Comparison of ENCODE assay signal across 17 cellular contexts in the genomic region with DNA sequence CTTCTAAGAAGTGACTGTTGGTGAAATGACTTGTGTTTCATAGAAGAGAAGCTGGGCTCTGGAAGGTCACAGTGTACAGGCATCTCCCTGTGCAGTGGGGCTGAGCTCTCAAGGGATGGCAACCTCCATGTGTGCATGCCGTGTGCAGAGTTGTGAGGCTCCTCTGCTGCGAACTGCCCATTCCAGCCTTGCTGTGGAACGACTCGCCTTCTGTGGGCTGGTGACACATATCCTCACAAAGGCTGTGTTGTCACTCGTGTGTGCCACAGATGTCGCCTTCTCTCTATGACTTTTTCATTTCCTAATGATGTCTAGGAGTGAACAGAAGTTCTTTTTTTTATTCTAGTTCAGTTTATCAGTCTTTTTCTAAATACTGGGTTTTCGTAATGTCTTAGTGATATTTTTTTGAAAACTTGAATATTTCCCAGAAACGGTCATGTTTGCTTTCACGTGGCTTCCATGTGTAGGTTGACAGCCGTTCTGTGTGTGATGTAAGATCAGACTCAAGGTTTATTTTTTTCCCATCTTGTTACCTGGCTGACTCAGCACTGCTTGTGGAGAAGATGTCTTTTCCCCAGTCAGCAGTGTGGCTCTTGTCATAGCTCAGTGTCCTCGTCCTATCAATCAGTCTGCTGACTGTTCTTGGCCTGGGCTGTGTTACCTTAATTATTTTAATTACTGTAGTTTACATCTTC. TPM values are rescaled to one million over a fixed set of nuclear protein-coding genes. Genes with fewer than 3 reads are reported as not detected.
DNase-seq lines count a peak whose midpoint lies in the region; ATAC-seq lines count a peak whose summit lies in the region.
"Had no signal": no experiment of that assay in that cellular context is flagged by ENCODE, and none has a peak within 500 bp of the region (broad histone marks: within the 10 kb centered on the region; RNA-seq: fewer than 3 reads in every experiment).

No MANE protein-coding gene starts in this region.

- H3K4me2 ChIP-seq in GM23248 (ENCODE audit: unreplicated experiment): no peak overlapping the region

- H3K27ac Mint-ChIP-seq in activated naive CD4-positive, alpha-beta T cell treated with anti-CD3 and anti-CD28 coated beads, Interleukin-2, amount 50 U/mL, for 72 hours: peak overlapping the region; percentile 54 to 60
- H3K27ac Mint-ChIP-seq: activated CD8-positive, alpha-beta memory T cell treated with anti-CD3 and anti-CD28 coated beads, Interleukin-2, amount 10 ng/mL, durations not matched to agents 7 days and 5 days; endodermal cell had no signal

- peak; percentile 59 to 73 for ATAC-seq in activated naive CD4-positive, alpha-beta T cell treated with anti-CD3 and anti-CD28 coated beads, Interleukin-2, amount 50 U/mL, for 72 hours
- ATAC-seq in HG02588 (IDR thresholded peaks at IDR 0.05; ENCODE audit: unreplicated experiment): no peak
- ATAC-seq: activated CD8-positive, alpha-beta memory T cell treated with anti-CD3 and anti-CD28 coated beads, Interleukin-2, amount 10 ng/mL, durations not matched to agents 7 days and 5 days had no signal

- 73 to 80% methylated on average over 11 of the region's 11 CpGs for WGBS in GM23248 (ENCODE audit: low coverage in 1 of 2, low lambda C conversion rate in 2 of 2, missing lambda C conversion rate in 2 of 2), 2 experiments

- no peaks in the 10 kb centered on the region for H3K9me2 ChIP-seq in GM23248 (ENCODE audit: insufficient read depth)

- intact Hi-C loops in posterior cingulate gyrus (cut with DNase I): no loop called here

- H3K27me3 ChIP-seq in GM23248 (replicated peaks; ENCODE audit: insufficient read depth): no peaks in the 10 kb centered on the region
- H3K27me3 ChIP-seq: vagina had no signal

- in situ Hi-C loops in GM23248 (cut with MboI): no loop called here

- no peaks in the 10 kb centered on the region for H3F3A ChIP-seq in GM23248 (ENCODE audit: insufficient read depth)

- no peaks in the 10 kb centered on the region for H4K20me1 ChIP-seq in GM23248 (ENCODE audit: insufficient read depth)

- H3K79me2 ChIP-seq in GM23248 (ENCODE audit: insufficient read depth): no peaks in the 10 kb centered on the region

- H2AFZ ChIP-seq in GM23248: no peak overlapping the region

- H3K9me3 ChIP-seq in GM23248 (ENCODE audit: low read depth): no peaks in the 10 kb centered on the region

- no peak for DNase-seq in activated naive CD4-positive, alpha-beta T cell treated with anti-CD3 and anti-CD28 coated beads, Interleukin-2, amount 50 U/mL, for 72 hours (ENCODE audit: low spot score in 2 of 2)
- no peak for DNase-seq in activated naive CD4-positive, alpha-beta T cell treated with anti-CD3 and anti-CD28 coated beads, Interleukin-2, amount 50 U/mL, for 16 hours
- DNase-seq in GM23248 (peak; percentile 13), caudate nucleus (lab: John Stamatoyannopoulos, UW) (peak in 11 of 61 donors; percentile 13 to 84 (median 34)), posterior cingulate gyrus (peak in 7 of 10 donors; percentile 28 to 89 (median 61)), COR-L47 (lab: John Stamatoyannopoulos, UW) (no peak), kidney glomerular epithelial cell (lab: John Stamatoyannopoulos, UW) (no peak)
- DNase-seq: activated CD8-positive, alpha-beta memory T cell treated with anti-CD3 and anti-CD28 coated beads, Interleukin-2, amount 10 ng/mL, durations not matched to agents 7 days and 5 days; activated naive CD4-positive, alpha-beta T cell treated with Interleukin-2 at 50 U/mL for 16 hours; endodermal cell; NCI-H2029 treated with DMSO at 0.1 percent for 48 hours; NCI-H524 had no signal

- H3K9ac ChIP-seq in GM23248: no peak overlapping the region

- no peaks in the 10 kb centered on the region for H3K9me3 Mint-ChIP-seq in activated naive CD4-positive, alpha-beta T cell treated with anti-CD3 and anti-CD28 coated beads, Interleukin-2, amount 50 U/mL, for 72 hours
- H3K9me3 Mint-ChIP-seq: neural crest cell had no signal

- H3K27ac ChIP-seq in GM23248 (no peak overlapping the region), caudate nucleus (ENCODE audit: low read depth, low read length) (peak overlapping the region; percentile 85)
- H3K27ac ChIP-seq: vagina, VCaP had no signal

- H3K4me3 ChIP-seq in GM23248: no peak overlapping the region
- H3K4me3 ChIP-seq: vagina had no signal

- no peaks in the 10 kb centered on the region for H3K4me1 ChIP-seq in GM23248 (ENCODE audit: insufficient read depth)
- H3K4me1 ChIP-seq: vagina had no signal

- H3K36me3 ChIP-seq in GM23248 (ENCODE audit: low read depth): peaks cover 7% of the 10 kb centered on the region; the same call in 1 of the 2 replicates

- peaks cover 30% of the 10 kb centered on the region in 2 donors for H3K36me3 Mint-ChIP-seq in activated naive CD4-positive, alpha-beta T cell treated with anti-CD3 and anti-CD28 coated beads, Interleukin-2, amount 50 U/mL, for 72 hours

RNA-seq across cellular contexts. Expression of gene CACNA1B, which starts 57.3 kb away (rescaled TPM):
- under 1 TPM; 0.04 to 0.07 TPM for total RNA-seq in activated naive CD4-positive, alpha-beta T cell treated with anti-CD3 and anti-CD28 coated beads, Interleukin-2, amount 50 U/mL, for 72 hours
- not detected in 2 replicates for total RNA-seq in GM23248 (2014; rRNA removed; shearing (Covaris generic))
- not detected in 2 replicates for polyA plus RNA-seq in GM23248 (2016; fragmentation: Nextera tagmentation; extraction: Ambion mirVana)
- total RNA-seq: activated CD8-positive, alpha-beta memory T cell treated with anti-CD3 and anti-CD28 coated beads, Interleukin-2, amount 10 ng/mL, durations not matched to agents 7 days and 5 days; mesenteric fat pad had no signal

Comparison
In these comparisons a context has a peak if more than half of its experiments do, and no peak if none do; other contexts are left out.
1. DNase-seq: peak in GM23248 (single experiment) and posterior cingulate gyrus (7 of 10); none in activated naive CD4-positive, alpha-beta T cell treated with anti-CD3 and anti-CD28 coated beads, Interleukin-2, amount 50 U/mL, for 72 hours (0 of 2), activated naive CD4-positive, alpha-beta T cell treated with anti-CD3 and anti-CD28 coated beads, Interleukin-2, amount 50 U/mL, for 16 hours (single experiment), COR-L47 (single experiment) and kidney glomerular epithelial cell (single experiment).